ENCODE assay signal across 8 cellular contexts in the genomic region with DNA sequence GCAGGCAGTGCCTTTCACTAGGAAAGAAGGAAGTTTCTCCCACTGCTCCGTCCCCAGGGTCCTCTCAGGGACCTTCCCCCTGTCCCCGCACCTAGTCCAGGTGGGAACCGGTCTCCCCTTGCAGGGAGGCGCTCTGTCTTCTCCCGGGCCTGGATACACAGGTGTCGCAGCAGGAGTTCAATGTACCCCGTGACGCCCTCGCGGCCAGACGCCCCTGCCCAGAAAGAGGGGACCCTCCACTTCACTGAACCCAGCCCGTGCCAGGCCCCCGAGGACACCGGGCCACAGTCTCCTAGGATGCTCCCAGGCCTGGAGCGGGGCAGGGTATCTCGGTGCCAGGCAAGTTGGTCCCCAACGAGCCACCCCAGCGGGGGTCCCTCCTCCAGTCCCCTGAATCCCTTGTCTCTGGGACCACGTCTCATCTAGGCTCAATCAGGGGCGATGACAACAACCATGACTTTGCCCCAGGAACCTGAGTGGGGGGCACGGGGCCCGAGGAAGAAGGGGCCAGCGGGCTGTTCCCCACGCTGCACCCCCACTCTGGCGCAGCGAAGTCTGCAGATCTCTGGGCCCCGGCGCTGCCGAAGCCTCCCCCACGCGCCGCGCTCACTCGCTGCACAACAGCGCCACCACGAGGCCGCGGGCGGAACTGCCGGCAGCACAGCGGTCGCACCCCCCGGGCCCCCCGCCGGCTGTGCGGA.
DNase-seq lines count a peak whose midpoint lies in the region; ATAC-seq, FAIRE-seq and TF ChIP-seq lines count a peak whose summit lies in the region.

No MANE protein-coding gene starts in this region.

- no peak overlapping the region for H3K27ac Mint-ChIP-seq in osteocyte (ENCODE audit: unreplicated experiment)

- H3K4me1 ChIP-seq in OCI-LY1 (ENCODE audit: insufficient read depth, low read length, severe bottlenecking) (no peaks in the 10 kb centered on the region), thyroid gland (peaks cover 19 to 32% of the 10 kb centered on the region in 2 donors)

- peaks cover 1% of the 10 kb centered on the region for H3K4me1 Mint-ChIP-seq in osteocyte (ENCODE audit: unreplicated experiment)

- no peak overlapping the region for H3K4me3 Mint-ChIP-seq in osteocyte (ENCODE audit: unreplicated experiment)

- H3K27me3 ChIP-seq in OCI-LY1 (ENCODE audit: insufficient read depth, low read length), result no peaks in the 10 kb centered on the region; the same call in 1 of the 2 replicates
- H3K27me3 ChIP-seq in thyroid gland, result no peaks in the 10 kb centered on the region

- H3K4me3 ChIP-seq in OCI-LY1 (ENCODE audit: low read depth, low read length, poor library complexity, severe bottlenecking), result no peak overlapping the region
- H3K4me3 ChIP-seq in thyroid gland (replicated peaks in 1 of 3), result peak overlapping the region in 1 of 3 donors; percentile 7

- no peak for FAIRE-seq in frontal cortex (lab: Jason Lieb, UNC)

- no peak for ATAC-seq in HG03135 (IDR thresholded peaks at IDR 0.05; ENCODE audit: unreplicated experiment)

- no peaks in the 10 kb centered on the region for H4K20me1 ChIP-seq in OCI-LY1 (ENCODE audit: insufficient read depth, low read length)

- peaks cover 41% of the 10 kb centered on the region for H3K27me3 Mint-ChIP-seq in osteocyte (ENCODE audit: unreplicated experiment)

- TF ChIP-seq POLR2A in thyroid gland (IDR thresholded peaks at IDR 0.05), result no peak

- no peaks in the 10 kb centered on the region for H3K9me3 ChIP-seq in OCI-LY1 (ENCODE audit: low read length)
- H3K9me3 ChIP-seq in thyroid gland, result no peaks in the 10 kb centered on the region

- no peak overlapping the region for H3K4me2 ChIP-seq in OCI-LY1 (ENCODE audit: low read length)

- H3K27ac ChIP-seq in OCI-LY1 (ENCODE audit: low read depth, low read length, poor library complexity, severe bottlenecking) (no peak overlapping the region), thyroid gland (peak overlapping the region; percentile 12 to 90 (median 66))

- no peaks in the 10 kb centered on the region for H3K36me3 Mint-ChIP-seq in osteocyte (ENCODE audit: unreplicated experiment)

- H3K9me3 Mint-ChIP-seq in osteocyte (ENCODE audit: unreplicated experiment), result no peaks in the 10 kb centered on the region

- WGBS in thyroid gland, 2 donors, result 36 to 46% methylated on average over 5 to 26 of the region's 46 CpGs

- DNase-seq in NCI-H2107 (lab: John Stamatoyannopoulos, UW) (peak; percentile 22), NCI-H2107 treated with DMSO at 0.1 percent for 48 hours (lab: John Stamatoyannopoulos, UW; ENCODE audit: unreplicated experiment) (no peak), frontal cortex (ENCODE audit: low spot score in 2 of 2) (peak; percentile 63 to 85), osteocyte (ENCODE audit: extremely low spot score, unreplicated experiment) (no peak), thyroid gland (peak; percentile 70 to 74)
- DNase-seq in activated T-helper 1 cell treated with anti-CD3 and anti-CD28 coated beads, Interleukin-2, amount 50 U/mL, for 16 hours (ENCODE audit: low read depth in 1 of 2, low spot score in 1 of 2), result peak; percentile 58 to 64

- H3K9ac ChIP-seq in OCI-LY1 (ENCODE audit: low read length), result no peak overlapping the region

- no peaks in the 10 kb centered on the region for H3F3A ChIP-seq in OCI-LY1 (ENCODE audit: insufficient read depth, low read length)

- H3K36me3 ChIP-seq in OCI-LY1 (ENCODE audit: insufficient read depth, low read length), result no peaks in the 10 kb centered on the region
- H3K36me3 ChIP-seq in thyroid gland, result no peaks in the 10 kb centered on the region

- H3K9me2 ChIP-seq in OCI-LY1 (ENCODE audit: low read depth, low read length), result no peaks in the 10 kb centered on the region

- intact Hi-C loops in thyroid gland (cut with DNase I), result loop anchor here (10.0 kb wide), 2 partner anchors 51 to 179 kb away; no protein-coding TSS in a partner anchor

- no peaks in the 10 kb centered on the region for H3K79me2 ChIP-seq in OCI-LY1 (ENCODE audit: insufficient read depth, low read length)

- TF ChIP-seq CTCF in OCI-LY1 (IDR thresholded peaks at IDR 0.05; ENCODE audit: low read length), result peak; percentile 94
- peak; percentile 93 for TF ChIP-seq CTCF in osteocyte (IDR thresholded peaks at IDR 0.05)
- TF ChIP-seq CTCF in thyroid gland (IDR thresholded peaks at IDR 0.05), result peak; percentile 92 to 100 (median 99)

- H2AFZ ChIP-seq in OCI-LY1 (ENCODE audit: low read length), result no peak overlapping the region

Comparison
In these comparisons a context has a peak if more than half of its experiments do, and no peak if none do; other contexts are left out.
1. DNase-seq: peak in NCI-H2107 (single experiment), activated T-helper 1 cell treated with anti-CD3 and anti-CD28 coated beads, Interleukin-2, amount 50 U/mL, for 16 hours (2 of 2), frontal cortex (2 of 2) and thyroid gland (2 of 2); none in NCI-H2107 treated with DMSO at 0.1 percent for 48 hours (single experiment) and osteocyte (single experiment).
2. Peak in every context shown above with its lines, with median percentiles within 50 percentile points of each other: CTCF ChIP-seq.